17 cellular contexts compared by ENCODE assay signal in genomic region chr4:54645830-54646229, GRCh38. TPM values are rescaled to one million over a fixed set of nuclear protein-coding genes. Genes with fewer than 3 reads are reported as not detected.
DNase-seq lines count a peak whose midpoint lies in the region; ATAC-seq and TF ChIP-seq lines count a peak whose summit lies in the region.
"Had no signal": no experiment of that assay in that cellular context is flagged by ENCODE, and none has a peak within 500 bp of the region (broad histone marks: within the 10 kb centered on the region; RNA-seq: fewer than 3 reads in every experiment).

No MANE protein-coding gene starts in this region.

- no peaks in the 10 kb centered on the region for H3K36me3 ChIP-seq in SK-N-SH (replicated peaks in 1 of 2; ENCODE audit: control insufficient read depth in 1 of 2, insufficient read depth in 2 of 2, low read length in 1 of 2)
- H3K36me3 ChIP-seq in neuronal stem cell (replicated peaks in 1 of 2; ENCODE audit: control insufficient read depth in 2 of 2, insufficient read depth in 2 of 2, low read length in 2 of 2) = no peaks in the 10 kb centered on the region
- H3K36me3 ChIP-seq: HAP-1 had no signal

- H3K4me1 ChIP-seq in SK-N-SH (ENCODE audit: control insufficient read depth in 1 of 2, insufficient read depth in 2 of 2, low read depth in 1 of 2, low read length in 1 of 2) = no peaks in the 10 kb centered on the region
- H3K4me1 ChIP-seq in neuronal stem cell (ENCODE audit: control insufficient read depth in 2 of 2, insufficient read depth in 1 of 2, low read depth in 1 of 2, low read length in 2 of 2) = peaks cover 0 to 1% of the 10 kb centered on the region in 2 donors

- no peak overlapping the region for H2BK5ac ChIP-seq in neuronal stem cell (ENCODE audit: low read length)

- H2AFZ ChIP-seq in SK-N-SH (ENCODE audit: low read depth) = no peak overlapping the region
- no peak overlapping the region for H2AFZ ChIP-seq in neuronal stem cell (ENCODE audit: low read length)

- peak; percentile 49 for DNase-seq in NCI-H146 (lab: John Stamatoyannopoulos, UW)
- no peak for DNase-seq in NCI-H146 treated with DMSO at 0.1 percent for 48 hours (lab: John Stamatoyannopoulos, UW; ENCODE audit: unreplicated experiment)
- no peak for DNase-seq in SK-N-SH
- peak; percentile 19 for DNase-seq in globus pallidus (ENCODE audit: low spot score)
- DNase-seq in neuronal stem cell (ENCODE audit: low spot score) = no peak
- no peak for DNase-seq in AG08396 (ENCODE audit: low spot score)
- no peak for DNase-seq in COR-L47 (lab: John Stamatoyannopoulos, UW)
- DNase-seq: 8988T; CD4-positive, alpha-beta T cell; DMS153; DMS79 treated with DMSO at 0.1 percent for 48 hours; EL; GDM1; GOT3 had no signal

- CTCF ChIA-PET in SK-N-SH (lab: Yijun Ruan, JAX) = no interaction called here

- no peak overlapping the region for H2AK5ac ChIP-seq in neuronal stem cell (ENCODE audit: low read depth, low read length)

- H3K9me3 ChIP-seq in SK-N-SH (no peaks in the 10 kb centered on the region), neuronal stem cell (replicated peaks in 1 of 2; ENCODE audit: control insufficient read depth in 2 of 2, insufficient read depth in 1 of 2, low read depth in 1 of 2, low read length in 2 of 2) (no peaks in the 10 kb centered on the region)
- H3K9me3 ChIP-seq: HAP-1 had no signal

- H3K9me2 ChIP-seq in SK-N-SH = no peaks in the 10 kb centered on the region

- H2BK120ac ChIP-seq in neuronal stem cell (ENCODE audit: low read depth, low read length) = no peak overlapping the region

- H3K9ac ChIP-seq in SK-N-SH = no peak overlapping the region
- no peak overlapping the region for H3K9ac ChIP-seq in neuronal stem cell (ENCODE audit: low read depth, low read length, poor library complexity)

- no peak overlapping the region for H3K23ac ChIP-seq in neuronal stem cell (ENCODE audit: low read depth, low read length, poor library complexity)

- H4K91ac ChIP-seq in neuronal stem cell (ENCODE audit: low read depth, low read length, poor library complexity) = no peak overlapping the region

- TF ChIP-seq CTCF in SK-N-SH (IDR thresholded peaks at IDR 0.05) = no peak

- H3K79me1 ChIP-seq in neuronal stem cell (ENCODE audit: low read depth, low read length) = no peaks in the 10 kb centered on the region

- H3K4me2 ChIP-seq in SK-N-SH = no peak overlapping the region
- H3K4me2 ChIP-seq in neuronal stem cell (ENCODE audit: insufficient read depth, low read length, poor library complexity, severe bottlenecking) = no peak overlapping the region

- H3K27ac ChIP-seq in SK-N-SH (ENCODE audit: low read depth in 2 of 2, low read length in 1 of 2) (no peak overlapping the region), neuronal stem cell (replicated peaks; ENCODE audit: low read length) (no peak overlapping the region)
- H3K27ac ChIP-seq: HL-60 had no signal

- peak; percentile 67 for ATAC-seq in SK-N-SH treated with all-trans-retinoic acid at 6 μM for 48 hours

- no peak overlapping the region for H3K4ac ChIP-seq in neuronal stem cell (ENCODE audit: low read length)

- H3K4me3 ChIP-seq in SK-N-SH (ENCODE audit: low read depth in 2 of 2, low read length in 1 of 2) (no peak overlapping the region), neuronal stem cell (ENCODE audit: low read length in 2 of 2) (no peak overlapping the region)
- H3K4me3 ChIP-seq: HAP-1 had no signal

- H3K27me3 ChIP-seq in SK-N-SH (ENCODE audit: insufficient read depth) (no peaks in the 10 kb centered on the region), neuronal stem cell (ENCODE audit: control insufficient read depth in 3 of 3, insufficient read depth in 3 of 3, low read depth in 1 of 3, low read length in 3 of 3) (no peaks in the 10 kb centered on the region)

- TF ChIP-seq RAD21 in SK-N-SH (IDR thresholded peaks at IDR 0.05; ENCODE audit: low read length) = no peak

- POLR2A ChIA-PET in SK-N-SH (lab: Yijun Ruan, JAX) = no interaction called here

- H4K20me1 ChIP-seq in SK-N-SH (ENCODE audit: insufficient read depth) = no peaks in the 10 kb centered on the region

- H2BK15ac ChIP-seq in neuronal stem cell (ENCODE audit: low read length) = no peak overlapping the region

- no peaks in the 10 kb centered on the region for H3F3A ChIP-seq in SK-N-SH (replicated peaks; ENCODE audit: insufficient read depth)

- H2BK12ac ChIP-seq in neuronal stem cell (ENCODE audit: low read length) = no peak overlapping the region

- H3K79me2 ChIP-seq in SK-N-SH (ENCODE audit: insufficient read depth) = no peaks in the 10 kb centered on the region

- H3K18ac ChIP-seq in neuronal stem cell (ENCODE audit: low read length) = peak overlapping the region; percentile 28

- H4K8ac ChIP-seq in neuronal stem cell (ENCODE audit: low read depth, low read length) = no peak overlapping the region

- no peak for TF ChIP-seq EP300 in SK-N-SH (IDR thresholded peaks at IDR 0.05; ENCODE audit: borderline replicate concordance in 1 of 2, low read depth in 1 of 2, low read length in 1 of 2)

- H3K14ac ChIP-seq in neuronal stem cell (ENCODE audit: low read length) = no peak overlapping the region

- WGBS in SK-N-SH (ENCODE audit: low lambda C conversion rate) = 0% methylated on average over 1 of the region's 1 CpG
- WGBS in neuronal stem cell (ENCODE audit: extremely low coverage in 2 of 2, insufficient read length in 2 of 2, insufficient replicate concordance in 1 of 2), 2 donors = no CpG with 5 or more reads among the region's 1 CpG

TF ChIP-seq in SK-N-SH treated with all-trans-retinoic acid at 6 μM for 48 hours, 23 proteins besides CTCF, POLR2A, EP300 and RAD21 (continues in another document):
- no peak for TF ChIP-seq PATZ1 (CRISPR knock-in tag; IDR thresholded peaks at IDR 0.05; ENCODE audit: borderline replicate concordance)
- TF ChIP-seq RARB (CRISPR knock-in tag; IDR thresholded peaks at IDR 0.05) = no peak
- TF ChIP-seq CREB5 (CRISPR knock-in tag; IDR thresholded peaks at IDR 0.05; ENCODE audit: low read depth) = no peak
- no peak for TF ChIP-seq ISL1 (CRISPR knock-in tag; IDR thresholded peaks at IDR 0.05)
- no peak for TF ChIP-seq BACH2 (CRISPR knock-in tag; IDR thresholded peaks at IDR 0.05; ENCODE audit: borderline replicate concordance)

TF ChIP-seq in SK-N-SH, 30 proteins besides CTCF, POLR2A, EP300 and RAD21:
- no peak for TF ChIP-seq FOXJ3 (CRISPR knock-in tag; IDR thresholded peaks at IDR 0.05)

RNA-seq across cellular contexts. Expression of gene KIT, which starts 11.9 kb away (rescaled TPM):
- polyA plus RNA-seq in SK-N-SH (2012; rRNA removed) = 0.79 and 1.2 TPM in 2 replicates
- polyA plus RNA-seq in SK-N-SH (2012; cell fraction: cytosol; rRNA removed) = 0.93 and 0.94 TPM in 2 replicates
- polyA plus RNA-seq in SK-N-SH (2012; cell fraction: nucleus; rRNA removed) = 0.96 and 1.9 TPM in 2 replicates
- polyA plus RNA-seq in neuronal stem cell (2013, experiment 1 of 2) = 8.3 TPM
- 8.3 TPM for polyA plus RNA-seq in neuronal stem cell (2013, experiment 2 of 2)

Comparison
In these comparisons a context has a peak if more than half of its experiments do, and no peak if none do; other contexts are left out.
1. DNase-seq: peak in NCI-H146 (single experiment) and globus pallidus (single experiment); none in NCI-H146 treated with DMSO at 0.1 percent for 48 hours (single experiment), SK-N-SH (single experiment), neuronal stem cell (single experiment), AG08396 (single experiment) and COR-L47 (single experiment).